Comparison of ENCODE assay signal across 10 cellular contexts in genomic region chr7:100318330-100318729, GRCh38. TPM values are rescaled to one million over a fixed set of nuclear protein-coding genes. Genes with fewer than 3 reads are reported as not detected.
DNase-seq lines count a peak whose midpoint lies in the region; ATAC-seq and TF ChIP-seq lines count a peak whose summit lies in the region.
"Not testable (repeated sequence)": the region's sequence is repeated elsewhere in the genome, so short reads cannot be mapped to it uniquely, and the experiment has no call there.
"Had no signal": no experiment of that assay in that cellular context is flagged by ENCODE, and none has a peak within 500 bp of the region (broad histone marks: within the 10 kb centered on the region; RNA-seq: fewer than 3 reads in every experiment).

No MANE protein-coding gene starts in this region.

- not testable (repeated sequence) for H3K36me3 ChIP-seq in neutrophil

- H3K27me3 Mint-ChIP-seq in activated CD4-positive, alpha-beta T cell treated with anti-CD3 and anti-CD28 coated beads, Interleukin-2, amount 10 ng/mL, durations not matched to agents 24 days and 14 days; activated T-helper 2 cell treated with anti-CD3 and anti-CD28 coated beads, Interferon-gamma antibody, Interleukin-2, Interleukin-4, amounts not matched to agents 10 μg/mL and 5 μg/mL and 100 μg/mL, durations not matched to agents 14 hours and 24 hours and 36 hours (ENCODE audit: low read depth); effector memory CD8-positive, alpha-beta T cell: not testable (repeated sequence)

- H3K36me3 Mint-ChIP-seq in activated CD4-positive, alpha-beta T cell treated with anti-CD3 and anti-CD28 coated beads, Interleukin-2, amount 10 ng/mL, durations not matched to agents 24 days and 14 days (ENCODE audit: low read depth), result peaks cover 22% of the 10 kb centered on the region
- H3K36me3 Mint-ChIP-seq in activated T-helper 2 cell treated with anti-CD3 and anti-CD28 coated beads, Interferon-gamma antibody, Interleukin-2, Interleukin-4, amounts not matched to agents 10 μg/mL and 5 μg/mL and 100 μg/mL, durations not matched to agents 14 hours and 24 hours and 36 hours (ENCODE audit: low read depth), result peaks cover 20% of the 10 kb centered on the region
- peaks cover 15% of the 10 kb centered on the region for H3K36me3 Mint-ChIP-seq in effector memory CD8-positive, alpha-beta T cell (ENCODE audit: insufficient read depth)

- H3K27ac ChIP-seq in neutrophil, result peak overlapping the region; percentile 74

- DNase-seq in CD1c-positive myeloid dendritic cell (ENCODE audit: extremely low spot score) (peak; percentile 40), KBM-7 (peak; percentile 20), SKM-1 (lab: John Stamatoyannopoulos, UW; ENCODE audit: unreplicated experiment) (peak; percentile 0)
- DNase-seq in activated CD4-positive, alpha-beta T cell treated with anti-CD3 and anti-CD28 coated beads, Interleukin-2, amount 10 ng/mL, durations not matched to agents 24 days and 14 days, result peak; percentile 52
- not testable (repeated sequence) for DNase-seq in activated T-helper 2 cell treated with anti-CD3 and anti-CD28 coated beads, Interferon-gamma antibody, Interleukin-2, Interleukin-4, amounts not matched to agents 10 μg/mL and 5 μg/mL and 100 μg/mL, durations not matched to agents 14 hours and 24 hours and 36 hours (ENCODE audit: low spot score); effector memory CD8-positive, alpha-beta T cell

- H3K27me3 ChIP-seq in neutrophil, result not testable (repeated sequence)

- not testable (repeated sequence) for H3K4me3 ChIP-seq in neutrophil (ENCODE audit: low read depth in 1 of 2, low read length in 1 of 2)

- H3K4me3 Mint-ChIP-seq in activated CD4-positive, alpha-beta T cell treated with anti-CD3 and anti-CD28 coated beads, Interleukin-2, amount 10 ng/mL, durations not matched to agents 24 days and 14 days, result peak overlapping the region; percentile 66
- not testable (repeated sequence) for H3K4me3 Mint-ChIP-seq in activated T-helper 2 cell treated with anti-CD3 and anti-CD28 coated beads, Interferon-gamma antibody, Interleukin-2, Interleukin-4, amounts not matched to agents 10 μg/mL and 5 μg/mL and 100 μg/mL, durations not matched to agents 14 hours and 24 hours and 36 hours (ENCODE audit: low read depth)
- peak overlapping the region; percentile 69 to 83 for H3K4me3 Mint-ChIP-seq in effector memory CD8-positive, alpha-beta T cell

- in situ Hi-C loops in KBM-7 (cut with MboI; ENCODE audit: low pct_unique_long_range_greater_than_20kb, low sequenced_read_pairs), result not testable (repeated sequence)

- peaks cover 12 to 14% of the 10 kb centered on the region in 2 experiments for H3K4me1 ChIP-seq in neutrophil (ENCODE audit: control insufficient read depth in 1 of 2, insufficient read depth in 1 of 2, low read depth in 1 of 2, low read length in 1 of 2)

- intact Hi-C loops in activated CD4-positive, alpha-beta T cell treated with anti-CD3 and anti-CD28 coated beads, Interleukin-2, amount 10 ng/mL, durations not matched to agents 24 days and 14 days (cut with micrococcal nuclease); activated T-helper 2 cell treated with anti-CD3 and anti-CD28 coated beads, Interferon-gamma antibody, Interleukin-2, Interleukin-4, amounts not matched to agents 10 μg/mL and 5 μg/mL and 100 μg/mL, durations not matched to agents 14 hours and 24 hours and 36 hours (cut with micrococcal nuclease): not testable (repeated sequence)

- not testable (repeated sequence) for H3K4me1 Mint-ChIP-seq in activated CD4-positive, alpha-beta T cell treated with anti-CD3 and anti-CD28 coated beads, Interleukin-2, amount 10 ng/mL, durations not matched to agents 24 days and 14 days; activated T-helper 2 cell treated with anti-CD3 and anti-CD28 coated beads, Interferon-gamma antibody, Interleukin-2, Interleukin-4, amounts not matched to agents 10 μg/mL and 5 μg/mL and 100 μg/mL, durations not matched to agents 14 hours and 24 hours and 36 hours (ENCODE audit: low read depth)
- peaks cover 8 to 11% of the 10 kb centered on the region in 2 donors for H3K4me1 Mint-ChIP-seq in effector memory CD8-positive, alpha-beta T cell (ENCODE audit: low read depth in 2 of 2)

- TF ChIP-seq CTCF in neutrophil (IDR thresholded peaks at IDR 0.05), result not testable (repeated sequence)

- H3K9me3 Mint-ChIP-seq in activated CD4-positive, alpha-beta T cell treated with anti-CD3 and anti-CD28 coated beads, Interleukin-2, amount 10 ng/mL, durations not matched to agents 24 days and 14 days; activated T-helper 2 cell treated with anti-CD3 and anti-CD28 coated beads, Interferon-gamma antibody, Interleukin-2, Interleukin-4, amounts not matched to agents 10 μg/mL and 5 μg/mL and 100 μg/mL, durations not matched to agents 14 hours and 24 hours and 36 hours; effector memory CD8-positive, alpha-beta T cell: not testable (repeated sequence)

- ATAC-seq in effector memory CD8-positive, alpha-beta T cell (replicated peaks), result not testable (repeated sequence)

- not testable (repeated sequence) for H3K9me3 ChIP-seq in neutrophil

- H3K27ac Mint-ChIP-seq in activated CD4-positive, alpha-beta T cell treated with anti-CD3 and anti-CD28 coated beads, Interleukin-2, amount 10 ng/mL, durations not matched to agents 24 days and 14 days, result not testable (repeated sequence)
- peak overlapping the region; percentile 34 for H3K27ac Mint-ChIP-seq in activated T-helper 2 cell treated with anti-CD3 and anti-CD28 coated beads, Interferon-gamma antibody, Interleukin-2, Interleukin-4, amounts not matched to agents 10 μg/mL and 5 μg/mL and 100 μg/mL, durations not matched to agents 14 hours and 24 hours and 36 hours
- H3K27ac Mint-ChIP-seq in effector memory CD8-positive, alpha-beta T cell, result peak overlapping the region; percentile 81 to 83

RNA-seq across cellular contexts. Expression of gene SPDYE3, which starts 10.8 kb away (rescaled TPM):
- total RNA-seq in activated CD4-positive, alpha-beta T cell treated with anti-CD3 and anti-CD28 coated beads, Interleukin-2, amount 10 ng/mL, durations not matched to agents 24 days and 14 days, result not detected in 2 replicates
- total RNA-seq in activated T-helper 2 cell treated with anti-CD3 and anti-CD28 coated beads, Interferon-gamma antibody, Interleukin-2, Interleukin-4, amounts not matched to agents 10 μg/mL and 5 μg/mL and 100 μg/mL, durations not matched to agents 14 hours and 24 hours and 36 hours, result not detected in 2 replicates
- total RNA-seq: H7, HFFc6, PC-9 had no signal

RNA-seq across cellular contexts. Expression of gene PILRB, which starts 39.6 kb away (rescaled TPM):
- total RNA-seq in activated CD4-positive, alpha-beta T cell treated with anti-CD3 and anti-CD28 coated beads, Interleukin-2, amount 10 ng/mL, durations not matched to agents 24 days and 14 days, result 74.6 and 78.3 TPM in 2 replicates
- total RNA-seq in activated T-helper 2 cell treated with anti-CD3 and anti-CD28 coated beads, Interferon-gamma antibody, Interleukin-2, Interleukin-4, amounts not matched to agents 10 μg/mL and 5 μg/mL and 100 μg/mL, durations not matched to agents 14 hours and 24 hours and 36 hours, result 86.2 and 87.5 TPM in 2 replicates

RNA-seq across cellular contexts. Expression of gene PILRA, which starts 55.0 kb away (rescaled TPM):
- total RNA-seq in activated CD4-positive, alpha-beta T cell treated with anti-CD3 and anti-CD28 coated beads, Interleukin-2, amount 10 ng/mL, durations not matched to agents 24 days and 14 days, result 9.8 and 11.6 TPM in 2 replicates
- total RNA-seq in activated T-helper 2 cell treated with anti-CD3 and anti-CD28 coated beads, Interferon-gamma antibody, Interleukin-2, Interleukin-4, amounts not matched to agents 10 μg/mL and 5 μg/mL and 100 μg/mL, durations not matched to agents 14 hours and 24 hours and 36 hours, result 12.3 TPM in 2 replicates
